Comparison of ENCODE assay signal across 14 cellular contexts in the genomic region with DNA sequence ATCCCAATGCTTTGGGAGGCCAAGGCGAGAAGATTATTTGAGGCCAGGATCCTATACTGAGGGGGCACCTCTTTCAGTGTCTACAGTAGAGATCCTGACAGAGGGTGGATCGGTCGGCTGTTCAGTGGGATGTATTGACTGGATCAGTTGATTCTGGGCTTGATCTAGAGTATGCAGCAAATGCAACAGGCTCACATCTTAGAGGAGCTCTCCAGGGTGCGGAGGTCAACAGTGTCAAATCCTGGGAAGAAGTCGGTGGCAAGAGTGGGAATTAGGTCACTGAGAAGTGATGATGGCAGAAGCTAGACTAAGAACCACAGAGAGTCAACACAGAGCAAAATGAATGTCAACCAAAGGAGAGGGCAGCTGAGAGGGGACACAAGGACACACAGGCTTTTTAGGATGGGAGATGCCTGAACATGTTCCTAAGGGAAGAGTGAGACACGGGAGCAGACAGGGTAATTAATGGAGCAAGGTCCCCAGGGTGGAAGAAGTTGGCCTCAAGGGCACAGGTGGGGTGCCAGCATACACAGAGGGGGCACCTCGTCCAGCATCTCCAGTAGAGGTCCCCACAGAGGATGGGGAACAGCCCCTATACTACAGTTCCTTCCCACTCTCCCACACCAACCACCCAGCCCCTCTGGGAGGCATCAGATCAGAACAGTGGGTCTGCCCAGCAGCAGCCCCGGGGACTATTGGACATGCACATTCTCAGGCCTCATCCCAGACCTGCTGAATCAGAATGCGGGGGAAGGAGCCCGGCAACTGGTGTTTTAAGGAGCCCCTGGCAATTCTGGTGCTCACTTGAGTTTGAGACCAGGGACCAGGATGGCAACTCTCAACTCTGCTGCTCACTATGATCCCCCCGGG. TPM values are rescaled to one million over a fixed set of nuclear protein-coding genes. Genes with fewer than 3 reads are reported as not detected.
DNase-seq lines count a peak whose midpoint lies in the region; ATAC-seq and TF ChIP-seq lines count a peak whose summit lies in the region.
"Had no signal": no experiment of that assay in that cellular context is flagged by ENCODE, and none has a peak within 500 bp of the region (broad histone marks: within the 10 kb centered on the region; RNA-seq: fewer than 3 reads in every experiment).

No MANE protein-coding gene starts in this region.

- no peaks in the 10 kb centered on the region for H3K27me3 Mint-ChIP-seq in WTC11 (ENCODE audit: low read depth)
- H3K27me3 Mint-ChIP-seq in stimulated activated naive B cell treated with anti-CD40 and anti-IgM and Interleukin-4, amounts not matched to agents 10 μg/mL and 1 μg/mL and 100 μg/mL, for 72 hours = no peaks in the 10 kb centered on the region
- H3K27me3 Mint-ChIP-seq: naive B cell had no signal

- ATAC-seq in WTC11 (no peak), gastroesophageal sphincter (no peak)
- ATAC-seq in stimulated activated naive B cell treated with anti-CD40 and anti-IgM and Interleukin-4, amounts not matched to agents 10 μg/mL and 1 μg/mL and 100 μg/mL, for 72 hours (replicated peaks) = no peak

- H3K4me3 ChIP-seq in gastroesophageal sphincter (no peak overlapping the region), prostate gland (no peak overlapping the region)
- H3K4me3 ChIP-seq: tibial artery had no signal

- peaks cover 7% of the 10 kb centered on the region for H3K4me1 Mint-ChIP-seq in WTC11
- peaks cover 3 to 23% of the 10 kb centered on the region in 2 donors for H3K4me1 Mint-ChIP-seq in stimulated activated naive B cell treated with anti-CD40 and anti-IgM and Interleukin-4, amounts not matched to agents 10 μg/mL and 1 μg/mL and 100 μg/mL, for 72 hours

- 72 to 91% methylated on average over 4 to 5 of the region's 11 CpGs for WGBS in gastroesophageal sphincter (ENCODE audit: low coverage in 1 of 2), 2 donors
- WGBS in prostate gland = 72% methylated on average over 11 of the region's 11 CpGs

- H3K27ac ChIP-seq in gastroesophageal sphincter (peak overlapping the region in 3 of 4 donors; percentile 54 to 71 (median 54)), prostate gland (peak overlapping the region in 1 of 2 donors; percentile 23)
- H3K27ac ChIP-seq: 22Rv1 had no signal

- TF ChIP-seq CTCF in WTC11 (IDR thresholded peaks at IDR 0.05) = no peak
- TF ChIP-seq CTCF in gastroesophageal sphincter (IDR thresholded peaks at IDR 0.05) = no peak
- no peak for TF ChIP-seq CTCF in prostate gland (IDR thresholded peaks at IDR 0.05)

- CTCF ChIA-PET in WTC11 (lab: Charles Lee) = no interaction called here

- POLR2A ChIA-PET in WTC11 (lab: Charles Lee) = no interaction called here

- intact Hi-C loops in prostate gland (cut with DNase I) = no loop called here

- H3K9me3 Mint-ChIP-seq in WTC11 = no peaks in the 10 kb centered on the region
- no peaks in the 10 kb centered on the region for H3K9me3 Mint-ChIP-seq in stimulated activated naive B cell treated with anti-CD40 and anti-IgM and Interleukin-4, amounts not matched to agents 10 μg/mL and 1 μg/mL and 100 μg/mL, for 72 hours
- H3K9me3 Mint-ChIP-seq: naive B cell had no signal

- peak; percentile 42 for DNase-seq in NCI-H82 (lab: John Stamatoyannopoulos, UW)
- DNase-seq in NCI-H82 treated with DMSO at 0.1 percent for 48 hours (lab: John Stamatoyannopoulos, UW; ENCODE audit: unreplicated experiment) = no peak
- no peak for DNase-seq in WTC11 (ENCODE audit: low spot score)
- no peak for DNase-seq in stimulated activated naive B cell treated with anti-CD40 and anti-IgM and Interleukin-4, amounts not matched to agents 10 μg/mL and 1 μg/mL and 100 μg/mL, for 72 hours
- no peak for DNase-seq in DMS79 treated with DMSO at 0.1 percent for 48 hours (lab: John Stamatoyannopoulos, UW)
- no peak for DNase-seq in prostate gland (ENCODE audit: low spot score)
- no peak for DNase-seq in NCI-H2171 (lab: John Stamatoyannopoulos, UW)
- DNase-seq: activated gamma-delta T cell treated with Interleukin-2 at 50 U/mL for 16 hours; naive B cell; NCI-H187; stimulated activated CD4-positive, alpha-beta T cell treated with anti-CD3 and anti-CD28 coated beads, Interleukin-2, amount 100 ng/mL, for 48 hours had no signal

- H3K36me3 Mint-ChIP-seq in WTC11 = peaks cover 48% of the 10 kb centered on the region
- H3K36me3 Mint-ChIP-seq in stimulated activated naive B cell treated with anti-CD40 and anti-IgM and Interleukin-4, amounts not matched to agents 10 μg/mL and 1 μg/mL and 100 μg/mL, for 72 hours = peaks cover 47 to 63% of the 10 kb centered on the region in 2 donors

- no peak overlapping the region for H3K4me3 Mint-ChIP-seq in WTC11
- H3K4me3 Mint-ChIP-seq in stimulated activated naive B cell treated with anti-CD40 and anti-IgM and Interleukin-4, amounts not matched to agents 10 μg/mL and 1 μg/mL and 100 μg/mL, for 72 hours = no peak overlapping the region

- TF ChIP-seq EP300 in gastroesophageal sphincter (IDR thresholded peaks at IDR 0.05) = no peak

- H3K36me3 ChIP-seq in gastroesophageal sphincter = peaks cover 0 to 47% of the 10 kb centered on the region in 2 donors
- H3K36me3 ChIP-seq in prostate gland = no peaks in the 10 kb centered on the region

- TF ChIP-seq POLR2A in gastroesophageal sphincter (IDR thresholded peaks at IDR 0.05) = no peak
- TF ChIP-seq POLR2A in prostate gland (IDR thresholded peaks at IDR 0.05) = no peak

- H3K4me1 ChIP-seq in gastroesophageal sphincter (peaks cover 0 to 43% (median 30%) of the 10 kb centered on the region in 3 donors), prostate gland (replicated peaks) (peaks cover 12% of the 10 kb centered on the region)

- H3K27ac Mint-ChIP-seq in WTC11 = peak overlapping the region; percentile 80
- H3K27ac Mint-ChIP-seq in stimulated activated naive B cell treated with anti-CD40 and anti-IgM and Interleukin-4, amounts not matched to agents 10 μg/mL and 1 μg/mL and 100 μg/mL, for 72 hours = peak overlapping the region; percentile 37

- no peaks in the 10 kb centered on the region for H3K9me3 ChIP-seq in gastroesophageal sphincter
- H3K9me3 ChIP-seq in prostate gland = no peaks in the 10 kb centered on the region
- H3K9me3 ChIP-seq: tibial artery had no signal

- no peaks in the 10 kb centered on the region for H3K27me3 ChIP-seq in gastroesophageal sphincter
- H3K27me3 ChIP-seq in prostate gland (replicated peaks; ENCODE audit: insufficient read depth) = no peaks in the 10 kb centered on the region
- H3K27me3 ChIP-seq: tibial artery had no signal

TF ChIP-seq in WTC11, 78 proteins besides CTCF, POLR2A, EP300 and RAD21:
- TF ChIP-seq FOXK1 (CRISPR knock-in tag; IDR thresholded peaks at IDR 0.05) (no peak), JUN (CRISPR knock-in tag; IDR thresholded peaks at IDR 0.05) (no peak), JAZF1 (CRISPR knock-in tag; IDR thresholded peaks at IDR 0.05) (no peak), ZNF423 (CRISPR knock-in tag; IDR thresholded peaks at IDR 0.05) (no peak), GTF2I (CRISPR knock-in tag; conservative IDR thresholded peaks at IDR 0.05) (no peak), GRHL2 (CRISPR knock-in tag; IDR thresholded peaks at IDR 0.05; ENCODE audit: insufficient replicate concordance, severe bottlenecking) (no peak), NFE2L1 (CRISPR knock-in tag; IDR thresholded peaks at IDR 0.05) (no peak)
- TF ChIP-seq, protein P1, sequence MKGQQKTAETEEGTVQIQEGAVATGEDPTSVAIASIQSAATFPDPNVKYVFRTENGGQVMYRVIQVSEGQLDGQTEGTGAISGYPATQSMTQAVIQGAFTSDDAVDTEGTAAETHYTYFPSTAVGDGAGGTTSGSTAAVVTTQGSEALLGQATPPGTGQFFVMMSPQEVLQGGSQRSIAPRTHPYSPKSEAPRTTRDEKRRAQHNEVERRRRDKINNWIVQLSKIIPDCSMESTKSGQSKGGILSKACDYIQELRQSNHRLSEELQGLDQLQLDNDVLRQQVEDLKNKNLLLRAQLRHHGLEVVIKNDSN (CRISPR knock-in tag; IDR thresholded peaks at IDR 0.05) = no peak
- TF ChIP-seq, protein P2, sequence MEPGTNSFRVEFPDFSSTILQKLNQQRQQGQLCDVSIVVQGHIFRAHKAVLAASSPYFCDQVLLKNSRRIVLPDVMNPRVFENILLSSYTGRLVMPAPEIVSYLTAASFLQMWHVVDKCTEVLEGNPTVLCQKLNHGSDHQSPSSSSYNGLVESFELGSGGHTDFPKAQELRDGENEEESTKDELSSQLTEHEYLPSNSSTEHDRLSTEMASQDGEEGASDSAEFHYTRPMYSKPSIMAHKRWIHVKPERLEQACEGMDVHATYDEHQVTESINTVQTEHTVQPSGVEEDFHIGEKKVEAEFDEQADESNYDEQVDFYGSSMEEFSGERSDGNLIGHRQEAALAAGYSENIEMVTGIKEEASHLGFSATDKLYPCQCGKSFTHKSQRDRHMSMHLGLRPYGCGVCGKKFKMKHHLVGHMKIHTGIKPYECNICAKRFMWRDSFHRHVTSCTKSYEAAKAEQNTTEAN (CRISPR knock-in tag; IDR thresholded peaks at IDR 0.05) = no peak

RNA-seq across cellular contexts. Expression of a gene that starts 10.0 kb away (rescaled TPM):
- total RNA-seq in WTC11 (2021) = 15.1 to 20.0 TPM (median 15.8 TPM) in 3 replicates
- 10 to 100 TPM; 26.9 to 38.0 (median 31.0) TPM for total RNA-seq in gastroesophageal sphincter
- total RNA-seq in prostate gland = 10 to 100 TPM; 65.2 to 73.9 TPM

RNA-seq across cellular contexts. Expression of a gene that starts 48.5 kb away (rescaled TPM):
- 62.0 to 74.0 TPM (median 65.8 TPM) in 3 replicates for total RNA-seq in WTC11 (2021)
- total RNA-seq in gastroesophageal sphincter = 10 to 100 TPM; 26.6 to 44.0 (median 34.6) TPM
- total RNA-seq in prostate gland = 10 to 100 TPM; 31.2 to 66.6 TPM
